22 cellular contexts compared by ENCODE assay signal in genomic region chr6:39964094-39964493, GRCh38.
"Had no signal": no experiment of that assay in that cellular context is flagged by ENCODE, and none has a peak within 500 bp of the region (broad histone marks: within the 10 kb centered on the region; RNA-seq: fewer than 3 reads in every experiment).

No MANE protein-coding gene starts in this region.

- H3K27me3 ChIP-seq: hepatocyte, left lung, pancreas, right lobe of liver, thyroid gland had no signal

- H2AFZ ChIP-seq: hepatocyte had no signal

- H3K9me3 ChIP-seq: gastroesophageal sphincter, heart left ventricle, left lung, pancreas, right lobe of liver, stomach, thyroid gland had no signal

- H3K4me1 ChIP-seq: foreskin keratinocyte, gastroesophageal sphincter, thyroid gland had no signal

- DNase-seq: effector CD8-positive, alpha-beta T cell; endodermal cell; foreskin keratinocyte; heart left ventricle; left cardiac atrium; left lung; natural killer cell; pancreas; right lobe of liver; stimulated activated CD4-positive, alpha-beta T cell treated with anti-CD3 and anti-CD28 coated beads, Interleukin-2, amount 100 ng/mL, for 24 hours; stimulated activated CD4-positive, alpha-beta T cell treated with anti-CD3 and anti-CD28 coated beads, Interleukin-4, amount 100 ng/mL, for 24 hours; stimulated activated naive CD4-positive, alpha-beta T cell treated with Interleukin-2 at 50 U/mL for 16 hours; stomach; thyroid gland had no signal

- H3K4me3 ChIP-seq: gastroesophageal sphincter, heart left ventricle, hepatocyte, left lung, pancreas, right lobe of liver, smooth muscle cell, stomach, thyroid gland had no signal

- H3K79me2 ChIP-seq: hepatocyte had no signal

- H3K27ac ChIP-seq: epithelial cell of prostate, foreskin keratinocyte, gastroesophageal sphincter, hepatocyte, left lung, pancreas, right lobe of liver, thyroid gland had no signal

- FAIRE-seq: colon, islet of Langerhans, pancreas had no signal

- H3K36me3 ChIP-seq: gastroesophageal sphincter, heart left ventricle, left lung, pancreas, right lobe of liver, stomach, thyroid gland had no signal

- ATAC-seq: esophagus mucosa; foreskin keratinocyte; gastroesophageal sphincter; heart left ventricle; left cardiac atrium; left lung; natural killer cell; right lobe of liver; stimulated activated effector memory CD8-positive, alpha-beta T cell treated with anti-CD3 and anti-CD28 coated beads, Interleukin-12 subunit alpha, Interleukin-12 subunit beta, amount 100 ng/mL, for 72 hours had no signal

- H3K4me2 ChIP-seq: hepatocyte had no signal
